ENCODE assay signal across 32 cellular contexts in the genomic region with DNA sequence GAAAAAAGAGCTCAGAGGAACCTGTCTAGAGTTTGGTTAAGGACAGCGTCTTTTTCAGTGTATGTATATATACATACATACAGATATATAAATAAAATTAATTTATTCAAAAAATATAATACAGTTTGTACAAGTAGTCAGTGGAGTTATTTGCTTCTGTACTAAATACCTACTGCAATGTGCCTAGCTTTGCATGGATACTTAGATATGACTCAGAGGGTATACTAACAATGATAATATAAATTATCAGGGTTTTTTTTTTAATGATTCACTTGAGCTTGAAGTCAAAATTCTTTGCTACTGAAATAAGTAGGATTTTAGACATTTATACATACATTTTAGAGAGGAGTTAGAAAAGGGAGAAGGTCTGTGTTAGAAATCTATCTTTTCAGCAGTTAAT.
"Had no signal": no experiment of that assay in that cellular context is flagged by ENCODE, and none has a peak within 500 bp of the region (broad histone marks: within the 10 kb centered on the region; RNA-seq: fewer than 3 reads in every experiment).

No MANE protein-coding gene starts in this region.

- ATAC-seq: activated CD8-positive, alpha-beta T cell treated with anti-CD3 and anti-CD28 coated beads for 36 hours; activated naive CD4-positive, alpha-beta T cell treated with anti-CD3 and anti-CD28 coated beads, Interleukin-2, amount 50 U/mL, for 72 hours; activated T-cell treated with anti-CD3 and anti-CD28 coated beads, Interleukin-2, amount 50 U/mL, for 4 hours; activated T-cell treated with anti-CD3 and anti-CD28 coated beads, Interleukin-2, amount 50 U/mL, for 72 hours; activated T-helper 17 cell treated with anti-CD3 and anti-CD28 coated beads, Interleukin-2, amount 50 U/mL, for 72 hours had no signal

- H3K27me3 ChIP-seq: adrenal gland, brain microvascular endothelial cell, breast epithelium had no signal

- H3K36me3 Mint-ChIP-seq: activated naive CD4-positive, alpha-beta T cell treated with anti-CD3 and anti-CD28 coated beads, Interleukin-2, amount 10 ng/mL, durations not matched to agents 7 days and 5 days; activated naive CD4-positive, alpha-beta T cell treated with anti-CD3 and anti-CD28 coated beads, Interleukin-2, amount 50 U/mL, for 72 hours; activated naive CD8-positive, alpha-beta T cell treated with anti-CD3 and anti-CD28 coated beads for 36 hours had no signal

- H3K27ac ChIP-seq: adrenal gland, brain microvascular endothelial cell, breast epithelium, VCaP had no signal

- H3K4me1 ChIP-seq: adrenal gland, breast epithelium had no signal

- H3K9me3 Mint-ChIP-seq: activated CD4-positive, alpha-beta memory T cell treated with anti-CD3 and anti-CD28 coated beads for 36 hours; activated CD4-positive, alpha-beta T cell treated with anti-CD3 and anti-CD28 coated beads, Interleukin-2, amount 10 ng/mL, durations not matched to agents 24 days and 14 days; activated CD8-positive, alpha-beta T cell treated with anti-CD3 and anti-CD28 coated beads for 36 hours; activated naive CD4-positive, alpha-beta T cell treated with anti-CD3 and anti-CD28 coated beads, Interleukin-2, amount 10 ng/mL, durations not matched to agents 7 days and 5 days; activated T-cell treated with anti-CD3 and anti-CD28 coated beads, Interleukin-2, amount 50 U/mL, for 4 hours; activated T-helper 1 cell treated with anti-CD3 and anti-CD28 coated beads, Interleukin-12 subunit alpha, Interleukin-12 subunit beta, Interleukin-2, Interleukin-4 antibody, amounts not matched to agents 30 ng/mL and 10 ng/mL and 1 ng/mL, durations not matched to agents 14 hours and 24 hours and 36 hours; activated T-helper 17 cell treated with anti-CD3 and anti-CD28 coated beads, Interleukin-2, amount 50 U/mL, for 72 hours; T-helper 1 cell treated with Interleukin-12 subunit alpha and Interleukin-12 subunit beta and Interleukin-4 antibody, amounts not matched to agents 30 μg/mL and 1 μg/mL, for 36 hours; T-helper 2 cell treated with Interferon-gamma antibody and Interleukin-4, amounts not matched to agents 5 μg/mL and 100 μg/mL, for 36 hours had no signal

- H3K4me3 Mint-ChIP-seq: activated B cell treated with CpG ODN at 0.5 μM for 24 hours; activated CD4-positive, alpha-beta memory T cell treated with anti-CD3 and anti-CD28 coated beads for 36 hours; activated CD4-positive, alpha-beta T cell treated with anti-CD3 and anti-CD28 coated beads, Interleukin-2, amount 10 ng/mL, durations not matched to agents 24 days and 14 days; activated CD8-positive, alpha-beta T cell treated with anti-CD3 and anti-CD28 coated beads for 36 hours; activated naive CD4-positive, alpha-beta T cell treated with anti-CD3 and anti-CD28 coated beads, Interleukin-2, amount 10 ng/mL, durations not matched to agents 7 days and 5 days; activated naive CD8-positive, alpha-beta T cell treated with anti-CD3 and anti-CD28 coated beads for 36 hours; activated T-cell treated with anti-CD3 and anti-CD28 coated beads, Interleukin-2, amount 50 U/mL, for 4 hours; activated T-cell treated with anti-CD3 and anti-CD28 coated beads, Interleukin-2, amount 50 U/mL, for 72 hours; activated T-helper 1 cell treated with anti-CD3 and anti-CD28 coated beads, Interleukin-12 subunit alpha, Interleukin-12 subunit beta, Interleukin-2, Interleukin-4 antibody, amounts not matched to agents 30 ng/mL and 10 ng/mL and 1 ng/mL, durations not matched to agents 14 hours and 24 hours and 36 hours; activated T-helper 17 cell treated with anti-CD3 and anti-CD28 coated beads, Interleukin-2, amount 50 U/mL, for 72 hours; T-helper 1 cell treated with Interleukin-12 subunit alpha and Interleukin-12 subunit beta and Interleukin-4 antibody, amounts not matched to agents 30 μg/mL and 1 μg/mL, for 36 hours; T-helper 2 cell treated with Interferon-gamma antibody and Interleukin-4, amounts not matched to agents 5 μg/mL and 100 μg/mL, for 36 hours had no signal

- H3K36me3 ChIP-seq: adrenal gland, brain microvascular endothelial cell, breast epithelium had no signal

- H3K9me3 ChIP-seq: adrenal gland, breast epithelium had no signal

- H3K4me1 Mint-ChIP-seq: activated B cell treated with CpG ODN at 0.5 μM for 24 hours; activated CD4-positive, alpha-beta T cell treated with anti-CD3 and anti-CD28 coated beads, Interleukin-2, amount 10 ng/mL, durations not matched to agents 24 days and 14 days; activated naive CD4-positive, alpha-beta T cell treated with anti-CD3 and anti-CD28 coated beads, Interleukin-2, amount 10 ng/mL, durations not matched to agents 7 days and 5 days; activated naive CD8-positive, alpha-beta T cell treated with anti-CD3 and anti-CD28 coated beads for 36 hours; activated T-helper 17 cell treated with anti-CD3 and anti-CD28 coated beads, Interleukin-2, amount 50 U/mL, for 72 hours had no signal

- H3K4me3 ChIP-seq: adrenal gland, breast epithelium had no signal

- H3K27me3 Mint-ChIP-seq: activated B cell treated with CpG ODN at 0.5 μM for 24 hours; activated CD4-positive, alpha-beta memory T cell treated with anti-CD3 and anti-CD28 coated beads for 36 hours; activated CD4-positive, alpha-beta T cell treated with anti-CD3 and anti-CD28 coated beads, Interleukin-2, amount 10 ng/mL, durations not matched to agents 24 days and 14 days; activated CD8-positive, alpha-beta T cell treated with anti-CD3 and anti-CD28 coated beads for 36 hours; activated naive CD4-positive, alpha-beta T cell treated with anti-CD3 and anti-CD28 coated beads, Interleukin-2, amount 10 ng/mL, durations not matched to agents 7 days and 5 days; activated T-helper 17 cell treated with anti-CD3 and anti-CD28 coated beads, Interleukin-2, amount 50 U/mL, for 72 hours had no signal

- H3K27ac Mint-ChIP-seq: activated B cell treated with CpG ODN at 0.5 μM for 24 hours; activated CD4-positive, alpha-beta memory T cell treated with anti-CD3 and anti-CD28 coated beads for 36 hours; activated CD4-positive, alpha-beta T cell treated with anti-CD3 and anti-CD28 coated beads, Interleukin-2, amount 10 ng/mL, durations not matched to agents 24 days and 14 days; activated CD8-positive, alpha-beta T cell treated with anti-CD3 and anti-CD28 coated beads for 36 hours; activated naive CD4-positive, alpha-beta T cell treated with anti-CD3 and anti-CD28 coated beads, Interleukin-2, amount 10 ng/mL, durations not matched to agents 7 days and 5 days; activated naive CD4-positive, alpha-beta T cell treated with anti-CD3 and anti-CD28 coated beads, Interleukin-2, amount 50 U/mL, for 72 hours; activated naive CD8-positive, alpha-beta T cell treated with anti-CD3 and anti-CD28 coated beads for 36 hours; activated T-cell treated with anti-CD3 and anti-CD28 coated beads, Interleukin-2, amount 50 U/mL, for 72 hours; activated T-helper 1 cell treated with anti-CD3 and anti-CD28 coated beads, Interleukin-12 subunit alpha, Interleukin-12 subunit beta, Interleukin-2, Interleukin-4 antibody, amounts not matched to agents 30 ng/mL and 10 ng/mL and 1 ng/mL, durations not matched to agents 14 hours and 24 hours and 36 hours; activated T-helper 17 cell treated with anti-CD3 and anti-CD28 coated beads, Interleukin-2, amount 50 U/mL, for 72 hours; T-helper 1 cell treated with Interleukin-12 subunit alpha and Interleukin-12 subunit beta and Interleukin-4 antibody, amounts not matched to agents 30 μg/mL and 1 μg/mL, for 36 hours; T-helper 2 cell treated with Interferon-gamma antibody and Interleukin-4, amounts not matched to agents 5 μg/mL and 100 μg/mL, for 36 hours had no signal

- DNase-seq: activated B cell treated with CpG ODN at 0.5 μM for 24 hours; activated CD4-positive, alpha-beta memory T cell treated with anti-CD3 and anti-CD28 coated beads for 36 hours; activated CD4-positive, alpha-beta T cell treated with anti-CD3 and anti-CD28 coated beads for 4 hours; activated CD4-positive, alpha-beta T cell treated with anti-CD3 and anti-CD28 coated beads, Interleukin-2, amount 10 ng/mL, durations not matched to agents 24 days and 14 days; activated CD4-positive, alpha-beta T cell treated with anti-CD3 and anti-CD28 coated beads, Interleukin-2, amount 50 U/mL, for 1 hour; activated CD4-positive, alpha-beta T cell treated with anti-CD3 and anti-CD28 coated beads, Interleukin-2, amount 50 U/mL, for 4 hours; activated CD4-positive, CD25-positive, alpha-beta regulatory T cell treated with anti-CD3 and anti-CD28 coated beads, Interleukin-2, amount 50 U/mL, for 72 hours; activated CD8-positive, alpha-beta memory T cell treated with anti-CD3 and anti-CD28 coated beads, Interleukin-2, amount 50 U/mL, for 4 hours; activated CD8-positive, alpha-beta T cell treated with anti-CD3 and anti-CD28 coated beads for 36 hours; activated effector memory CD4-positive, alpha-beta T cell treated with anti-CD3 and anti-CD28 coated beads, Interleukin-2, amount 50 U/mL, for 16 hours; activated gamma-delta T cell treated with Interleukin-2 at 50 U/mL for 16 hours; activated naive CD4-positive, alpha-beta T cell; activated naive CD4-positive, alpha-beta T cell treated with anti-CD3 and anti-CD28 coated beads, Interleukin-2, amount 10 ng/mL, durations not matched to agents 7 days and 5 days; activated naive CD8-positive, alpha-beta T cell treated with anti-CD3 and anti-CD28 coated beads for 36 hours; activated T-cell treated with anti-CD3 and anti-CD28 coated beads for 4 hours; activated T-cell treated with anti-CD3 and anti-CD28 coated beads, Interleukin-2, amount 50 U/mL, for 1 hour; activated T-cell treated with anti-CD3 and anti-CD28 coated beads, Interleukin-2, amount 50 U/mL, for 4 hours; activated T-cell treated with anti-CD3 and anti-CD28 coated beads, Interleukin-2, amount 50 U/mL, for 72 hours; adrenal gland; amniotic stem cell; aorta; brain microvascular endothelial cell; central memory CD4-positive, alpha-beta T cell; T-helper 1 cell; T-helper 9 cell had no signal
